9 cellular contexts compared by ENCODE assay signal in genomic region chrX:48476919-48477318, GRCh38. TPM values are rescaled to one million over a fixed set of nuclear protein-coding genes. Genes with fewer than 3 reads are reported as not detected.
A peak's percentile ranks its signal among the peaks of the same experiment; 100 is the strongest.
DNase-seq lines count a peak whose midpoint lies in the region; ATAC-seq and TF ChIP-seq lines count a peak whose summit lies in the region.
"Had no signal": no experiment of that assay in that cellular context is flagged by ENCODE, and none has a peak within 500 bp of the region (broad histone marks: within the 10 kb centered on the region; RNA-seq: fewer than 3 reads in every experiment).

No MANE protein-coding gene starts in this region.

- peak overlapping the region; percentile 87 for H3K4me2 ChIP-seq in Karpas-422 (ENCODE audit: low read depth, low read length, poor library complexity, severe bottlenecking)

- H3K4me1 Mint-ChIP-seq in natural killer cell, result peaks cover 14 to 48% of the 10 kb centered on the region in 2 donors

- ATAC-seq in natural killer cell, result no peak
- no peak for ATAC-seq in GM19467 (IDR thresholded peaks at IDR 0.05; ENCODE audit: unreplicated experiment)
- no peak for ATAC-seq in HG03108 (IDR thresholded peaks at IDR 0.05; ENCODE audit: unreplicated experiment)
- no peak for ATAC-seq in GM21737 (IDR thresholded peaks at IDR 0.05; ENCODE audit: unreplicated experiment)

- H3K27me3 ChIP-seq in BJ (ENCODE audit: control insufficient read depth, insufficient read depth, low read length) (no peaks in the 10 kb centered on the region), Karpas-422 (ENCODE audit: low read length) (no peaks in the 10 kb centered on the region), dorsolateral prefrontal cortex (peaks cover 0 to 36% (median 0%) of the 10 kb centered on the region in 45 donors)
- H3K27me3 ChIP-seq: adrenal gland had no signal

- no peaks in the 10 kb centered on the region for H3K9me3 Mint-ChIP-seq in natural killer cell

- no peaks in the 10 kb centered on the region; the same call in 1 of the 2 replicates for H4K20me1 ChIP-seq in Karpas-422 (ENCODE audit: insufficient read depth, low read depth, low read length)

- CTCF ChIA-PET in BJ (lab: Yijun Ruan, JAX), result no interaction called here

- H3K27me3 Mint-ChIP-seq in natural killer cell (ENCODE audit: low read depth in 2 of 2), result no peaks in the 10 kb centered on the region

- H3K9me2 ChIP-seq in Karpas-422 (replicated peaks; ENCODE audit: insufficient read depth, low read length), result no peaks in the 10 kb centered on the region

- H3K4me1 ChIP-seq in Karpas-422 (ENCODE audit: low read length), result peaks cover 11% of the 10 kb centered on the region
- H3K4me1 ChIP-seq: adrenal gland had no signal

- H3K36me3 Mint-ChIP-seq in natural killer cell, result no peaks in the 10 kb centered on the region

- peak overlapping the region; percentile 90 for H3K9ac ChIP-seq in Karpas-422 (ENCODE audit: low read length)

- peak overlapping the region; percentile 85 to 96 for H3K27ac Mint-ChIP-seq in natural killer cell

- H3K9me3 ChIP-seq in Karpas-422 (ENCODE audit: low read length), result no peaks in the 10 kb centered on the region
- H3K9me3 ChIP-seq: adrenal gland had no signal

- H3K4me3 ChIP-seq in BJ (ENCODE audit: low read depth, low read length) (peak overlapping the region; percentile 86), Karpas-422 (ENCODE audit: low read length) (peak overlapping the region; percentile 83), dorsolateral prefrontal cortex (peak overlapping the region in 58 of 59 donors; percentile 36 to 85 (median 75))

- H3K27ac ChIP-seq in Karpas-422 (ENCODE audit: low read length), result no peak overlapping the region
- H3K27ac ChIP-seq in dorsolateral prefrontal cortex, result peak overlapping the region in 11 of 59 donors; percentile 42 to 91 (median 75)

- H3K4me3 Mint-ChIP-seq in natural killer cell, result peak overlapping the region; percentile 81

- DNase-seq in BJ (ENCODE audit: low read depth), result no peak
- no peak for DNase-seq in Karpas-422
- no peak for DNase-seq in dorsolateral prefrontal cortex
- no peak for DNase-seq in natural killer cell
- no peak for DNase-seq in HPDE6-E6E7 (ENCODE audit: extremely low spot score)
- DNase-seq: adrenal gland had no signal

- POLR2A ChIA-PET in BJ (lab: Charles Lee), result interaction anchor here (0.5 to 0.6 kb wide), 2 partner anchors 97 to 612 kb away, joined by 3 read pairs; partner anchors contain the start of gene RBM3

- intact Hi-C loops in dorsolateral prefrontal cortex (cut with DNase I), result loop anchor here (1.0 to 10.0 kb wide), 7 partner anchors 35 to 822 kb away; partner anchors contain the start of genes RBM3 (in 2 of the 2), ELK1 (in 1 of the 2), SPACA5 (in 1 of the 2) and TBC1D25 (in 1 of the 2)
- intact Hi-C loops in natural killer cell (cut with micrococcal nuclease), result loop anchor here (1.0 to 5.0 kb wide), 3 partner anchors 45 to 98 kb away; partner anchors contain the start of genes EBP, RBM3 and TBC1D25

- H3K79me2 ChIP-seq in Karpas-422 (ENCODE audit: low read length), result peaks cover 24% of the 10 kb centered on the region

- no peak overlapping the region for H2AFZ ChIP-seq in Karpas-422 (ENCODE audit: low read length)

- no peak for TF ChIP-seq CTCF in BJ (IDR thresholded peaks at IDR 0.05; ENCODE audit: insufficient read depth, low read depth, low read length)
- no peak for TF ChIP-seq CTCF in dorsolateral prefrontal cortex (IDR thresholded peaks at IDR 0.05 in 54 of 56, conservative IDR thresholded peaks at IDR 0.05 in 2 of 56; ENCODE audit: low read depth in 1 of 56, partially characterized antibody in 56 of 56)
- TF ChIP-seq CTCF in natural killer cell (IDR thresholded peaks at IDR 0.05), result no peak

- peaks cover 4% of the 10 kb centered on the region for H3K36me3 ChIP-seq in BJ (ENCODE audit: control insufficient read depth, insufficient read depth, low read length)
- no peaks in the 10 kb centered on the region for H3K36me3 ChIP-seq in Karpas-422 (ENCODE audit: insufficient read depth, low read length)

RNA-seq across cellular contexts. Expression of gene FTSJ1, which starts 0.9 kb away (rescaled TPM):
- 24.5 and 44.3 TPM in 2 replicates for polyA plus RNA-seq in BJ (2011; rRNA removed)
- 21.4 and 29.8 TPM in 2 replicates for polyA minus RNA-seq in BJ (2011; rRNA and poly(A)+ RNA removed)
- 22.9 and 36.3 TPM in 2 replicates for total RNA-seq in Karpas-422 (2014; rRNA removed; shearing (Covaris generic); ENCODE audit: low replicate concordance)
- total RNA-seq in dorsolateral prefrontal cortex (10 to 100 TPM; 18.1 to 39.2 (median 27.8) TPM), natural killer cell (10 to 100 TPM; 62.4 to 75.3 (median 67.3) TPM)

RNA-seq across cellular contexts. Expression of gene SLC38A5, which starts 6.9 kb away (rescaled TPM):
- 3.5 and 5.3 TPM in 2 replicates for polyA plus RNA-seq in BJ (2011; rRNA removed)
- 1.7 and 6.4 TPM in 2 replicates for polyA minus RNA-seq in BJ (2011; rRNA and poly(A)+ RNA removed)
- not detected in 2 replicates for total RNA-seq in Karpas-422 (2014; rRNA removed; shearing (Covaris generic); ENCODE audit: low replicate concordance)
- total RNA-seq in dorsolateral prefrontal cortex (10 to 100 TPM in 104 of 120 experiments, 1 to 10 TPM in 16; 5.3 to 51.8 (median 17.5) TPM), natural killer cell (10 to 100 TPM; 20.3 to 25.1 (median 24.7) TPM)

RNA-seq across cellular contexts. Expression of gene PORCN, which starts 31.9 kb away (rescaled TPM):
- 9.9 and 18.0 TPM in 2 replicates for polyA plus RNA-seq in BJ (2011; rRNA removed)
- 10.5 and 14.9 TPM in 2 replicates for polyA minus RNA-seq in BJ (2011; rRNA and poly(A)+ RNA removed)
- 0.29 TPM in 1 of 2 replicates, not detected in the other for total RNA-seq in Karpas-422 (2014; rRNA removed; shearing (Covaris generic); ENCODE audit: low replicate concordance)
- 10 to 100 TPM; 13.7 to 42.8 (median 26.2) TPM for total RNA-seq in dorsolateral prefrontal cortex
- 10 to 100 TPM; 29.6 to 33.1 (median 31.1) TPM for total RNA-seq in natural killer cell

RNA-seq across cellular contexts. Expression of gene EBP, which starts 44.7 kb away (rescaled TPM):
- polyA plus RNA-seq in BJ (2011; rRNA removed), result 28.3 and 36.1 TPM in 2 replicates
- polyA minus RNA-seq in BJ (2011; rRNA and poly(A)+ RNA removed), result 31.3 and 42.1 TPM in 2 replicates
- total RNA-seq in Karpas-422 (2014; rRNA removed; shearing (Covaris generic); ENCODE audit: low replicate concordance), result 50.2 and 90.6 TPM in 2 replicates
- total RNA-seq in dorsolateral prefrontal cortex (10 to 100 TPM; 13.5 to 43.9 (median 25.0) TPM), natural killer cell (100 to 1,000 TPM in 1 of 3 donors, 10 to 100 TPM in 2; 91.6 to 115 (median 97.6) TPM)

Comparison
In these comparisons a context has a peak if more than half of its experiments do, and no peak if none do; other contexts are left out.
1. RNA of gene PORCN, which starts 31.9 kb away (total RNA-seq): 29.6 to 33.1 TPM in natural killer cell and 13.7 to 42.8 TPM in dorsolateral prefrontal cortex; 0.29 TPM in Karpas-422; every median in the first group is over 10 times any median in the second.
2. Peak in every context shown above with its lines, with median percentiles within 50 percentile points of each other: H3K4me3 ChIP-seq.